In the genomic region with DNA sequence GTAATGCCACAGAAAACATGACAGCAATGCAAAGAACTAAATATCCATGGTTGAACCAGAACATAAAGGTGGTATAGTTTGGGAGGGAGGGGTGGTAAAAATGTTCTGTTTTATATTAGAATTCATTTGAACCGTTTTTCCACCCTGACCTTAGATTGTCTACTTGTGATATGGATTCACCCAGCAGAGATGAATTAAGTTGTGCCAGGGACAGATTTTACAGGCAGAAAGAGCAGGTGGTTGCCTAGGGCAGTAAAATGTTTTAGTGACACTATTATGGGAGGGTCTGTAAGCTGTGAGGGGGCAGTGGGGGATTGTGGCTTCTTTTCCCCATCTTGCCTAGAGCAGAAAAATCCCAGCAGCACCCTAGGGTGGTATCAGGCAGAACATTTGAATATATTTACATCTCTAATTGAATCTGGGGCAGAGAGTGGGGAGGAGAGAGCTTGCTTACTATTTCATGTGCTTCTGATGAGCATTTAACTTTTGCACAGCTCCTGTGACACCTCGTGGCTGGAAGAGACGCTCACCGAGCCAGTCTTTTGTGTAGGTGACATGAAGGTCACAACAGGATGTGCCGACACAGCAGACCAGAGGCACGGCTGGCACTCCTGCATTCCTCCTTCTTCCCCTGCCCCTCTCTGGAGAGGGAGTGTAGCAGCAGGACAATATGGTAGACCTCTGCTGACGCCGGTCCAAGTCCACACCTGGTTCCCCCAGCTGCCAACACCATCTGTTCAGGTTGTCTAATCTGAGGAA, we compare ENCODE assay signal across 1 cellular context.
TF ChIP-seq lines count a peak whose summit lies in the region.

No MANE protein-coding gene starts in this region.

TF ChIP-seq in SK-N-SH, 30 proteins besides CTCF, POLR2A, EP300 and RAD21 (continued from another document):
- TF ChIP-seq, protein P1, sequence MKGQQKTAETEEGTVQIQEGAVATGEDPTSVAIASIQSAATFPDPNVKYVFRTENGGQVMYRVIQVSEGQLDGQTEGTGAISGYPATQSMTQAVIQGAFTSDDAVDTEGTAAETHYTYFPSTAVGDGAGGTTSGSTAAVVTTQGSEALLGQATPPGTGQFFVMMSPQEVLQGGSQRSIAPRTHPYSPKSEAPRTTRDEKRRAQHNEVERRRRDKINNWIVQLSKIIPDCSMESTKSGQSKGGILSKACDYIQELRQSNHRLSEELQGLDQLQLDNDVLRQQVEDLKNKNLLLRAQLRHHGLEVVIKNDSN (IDR thresholded peaks at IDR 0.05; ENCODE audit: borderline replicate concordance, low read depth): no peak
- TF ChIP-seq, protein P2, sequence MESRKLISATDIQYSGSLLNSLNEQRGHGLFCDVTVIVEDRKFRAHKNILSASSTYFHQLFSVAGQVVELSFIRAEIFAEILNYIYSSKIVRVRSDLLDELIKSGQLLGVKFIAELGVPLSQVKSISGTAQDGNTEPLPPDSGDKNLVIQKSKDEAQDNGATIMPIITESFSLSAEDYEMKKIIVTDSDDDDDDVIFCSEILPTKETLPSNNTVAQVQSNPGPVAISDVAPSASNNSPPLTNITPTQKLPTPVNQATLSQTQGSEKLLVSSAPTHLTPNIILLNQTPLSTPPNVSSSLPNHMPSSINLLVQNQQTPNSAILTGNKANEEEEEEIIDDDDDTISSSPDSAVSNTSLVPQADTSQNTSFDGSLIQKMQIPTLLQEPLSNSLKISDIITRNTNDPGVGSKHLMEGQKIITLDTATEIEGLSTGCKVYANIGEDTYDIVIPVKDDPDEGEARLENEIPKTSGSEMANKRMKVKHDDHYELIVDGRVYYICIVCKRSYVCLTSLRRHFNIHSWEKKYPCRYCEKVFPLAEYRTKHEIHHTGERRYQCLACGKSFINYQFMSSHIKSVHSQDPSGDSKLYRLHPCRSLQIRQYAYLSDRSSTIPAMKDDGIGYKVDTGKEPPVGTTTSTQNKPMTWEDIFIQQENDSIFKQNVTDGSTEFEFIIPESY (IDR thresholded peaks at IDR 0.05; ENCODE audit: borderline replicate concordance, low read depth): no peak
- TF ChIP-seq TEAD4 (IDR thresholded peaks at IDR 0.05; ENCODE audit: borderline replicate concordance, insufficient read depth) (no peak), EZH2phosphoT487 (IDR thresholded peaks at IDR 0.05; ENCODE audit: borderline replicate concordance, low read depth) (no peak), YY1 (IDR thresholded peaks at IDR 0.05; ENCODE audit: low read depth) (no peak), FOXM1 (IDR thresholded peaks at IDR 0.05; ENCODE audit: low read depth) (no peak), POLR2AphosphoS5 (IDR thresholded peaks at IDR 0.05; ENCODE audit: low read depth, low read length) (no peak), CHD2 (IDR thresholded peaks at IDR 0.05; ENCODE audit: low read length, partially characterized antibody) (peak; percentile 94), NRF1 (IDR thresholded peaks at IDR 0.05; ENCODE audit: low read depth, low read length) (no peak), NFIC (IDR thresholded peaks at IDR 0.05; ENCODE audit: borderline replicate concordance) (no peak), TCF12 (IDR thresholded peaks at IDR 0.05) (no peak), GABPA (IDR thresholded peaks at IDR 0.05; ENCODE audit: low read depth) (no peak), RFX5 (IDR thresholded peaks at IDR 0.05; ENCODE audit: low read length) (no peak), FOXJ3 (CRISPR knock-in tag; IDR thresholded peaks at IDR 0.05) (no peak; the same call in 1 of the 2 replicates), RCOR1 (IDR thresholded peaks at IDR 0.05; ENCODE audit: low read length) (peak; percentile 96), MEF2A (IDR thresholded peaks at IDR 0.05; ENCODE audit: borderline replicate concordance, low read depth) (no peak), MXI1 (IDR thresholded peaks at IDR 0.05; ENCODE audit: low read depth, low read length) (peak; percentile 20; the same call in 1 of the 2 replicates), FOSL2 (IDR thresholded peaks at IDR 0.05; ENCODE audit: borderline replicate concordance, low read depth) (no peak)
- TF ChIP-seq, protein P3, sequence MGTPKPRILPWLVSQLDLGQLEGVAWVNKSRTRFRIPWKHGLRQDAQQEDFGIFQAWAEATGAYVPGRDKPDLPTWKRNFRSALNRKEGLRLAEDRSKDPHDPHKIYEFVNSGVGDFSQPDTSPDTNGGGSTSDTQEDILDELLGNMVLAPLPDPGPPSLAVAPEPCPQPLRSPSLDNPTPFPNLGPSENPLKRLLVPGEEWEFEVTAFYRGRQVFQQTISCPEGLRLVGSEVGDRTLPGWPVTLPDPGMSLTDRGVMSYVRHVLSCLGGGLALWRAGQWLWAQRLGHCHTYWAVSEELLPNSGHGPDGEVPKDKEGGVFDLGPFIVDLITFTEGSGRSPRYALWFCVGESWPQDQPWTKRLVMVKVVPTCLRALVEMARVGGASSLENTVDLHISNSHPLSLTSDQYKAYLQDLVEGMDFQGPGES (IDR thresholded peaks at IDR 0.05; ENCODE audit: low read depth, low read length): no peak
- TF ChIP-seq, protein P4, sequence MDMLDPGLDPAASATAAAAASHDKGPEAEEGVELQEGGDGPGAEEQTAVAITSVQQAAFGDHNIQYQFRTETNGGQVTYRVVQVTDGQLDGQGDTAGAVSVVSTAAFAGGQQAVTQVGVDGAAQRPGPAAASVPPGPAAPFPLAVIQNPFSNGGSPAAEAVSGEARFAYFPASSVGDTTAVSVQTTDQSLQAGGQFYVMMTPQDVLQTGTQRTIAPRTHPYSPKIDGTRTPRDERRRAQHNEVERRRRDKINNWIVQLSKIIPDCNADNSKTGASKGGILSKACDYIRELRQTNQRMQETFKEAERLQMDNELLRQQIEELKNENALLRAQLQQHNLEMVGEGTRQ (IDR thresholded peaks at IDR 0.05; ENCODE audit: borderline replicate concordance, low read depth, low read length): no peak
TF ChIP-seq in SK-N-SH: peak in this region for 5.
